ENCODE assay signal across 10 cellular contexts in the genomic region with DNA sequence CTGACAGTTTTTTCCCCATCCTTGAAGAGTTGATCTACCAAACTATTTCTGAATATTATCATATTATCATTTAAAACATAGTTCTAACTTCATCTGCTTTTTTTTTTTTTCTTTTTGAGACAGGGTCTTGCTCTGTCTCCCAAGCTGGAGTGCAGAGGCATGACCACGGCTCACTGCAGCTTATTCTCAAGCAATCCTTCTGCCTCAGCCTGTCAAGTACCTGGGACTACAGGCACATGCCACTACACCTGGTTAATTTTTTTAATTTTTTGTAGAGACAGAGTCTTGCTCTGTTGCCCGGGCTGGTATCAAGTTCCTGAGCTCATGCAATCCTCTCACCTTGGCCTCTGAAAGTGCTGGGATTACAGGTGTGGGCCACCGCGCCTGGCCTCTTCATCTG. TPM values are rescaled to one million over a fixed set of nuclear protein-coding genes. Genes with fewer than 3 reads are reported as not detected.
A peak's percentile ranks its signal among the peaks of the same experiment; 100 is the strongest.
DNase-seq lines count a peak whose midpoint lies in the region; ATAC-seq and TF ChIP-seq lines count a peak whose summit lies in the region.
"Had no signal": no experiment of that assay in that cellular context is flagged by ENCODE, and none has a peak within 500 bp of the region (broad histone marks: within the 10 kb centered on the region; RNA-seq: fewer than 3 reads in every experiment).

No MANE protein-coding gene starts in this region.

- no peak for DNase-seq in activated naive CD4-positive, alpha-beta T cell treated with anti-CD3 and anti-CD28 coated beads, Interleukin-2, amount 10 ng/mL, durations not matched to agents 7 days and 5 days
- no peak for DNase-seq in activated naive CD4-positive, alpha-beta T cell treated with anti-CD3 and anti-CD28 coated beads, Interleukin-2, amount 50 U/mL, for 72 hours (ENCODE audit: low spot score in 2 of 2)
- DNase-seq in fibroblast of villous mesenchyme (ENCODE audit: low read depth) (no peak), left lobe of liver (ENCODE audit: low spot score) (no peak), glomerular visceral epithelial cell (ENCODE audit: extremely low spot score) (no peak)
- DNase-seq in stimulated activated CD8-positive, alpha-beta memory T cell treated with anti-CD3 and anti-CD28 coated beads, Interleukin-4, amount 100 ng/mL, for 48 hours = no peak
- DNase-seq: gastrocnemius medialis, NCI-H187 treated with DMSO at 0.1 percent for 48 hours had no signal

- no peak overlapping the region for H3K27ac Mint-ChIP-seq in activated naive CD4-positive, alpha-beta T cell treated with anti-CD3 and anti-CD28 coated beads, Interleukin-2, amount 10 ng/mL, durations not matched to agents 7 days and 5 days
- no peak overlapping the region for H3K27ac Mint-ChIP-seq in activated naive CD4-positive, alpha-beta T cell treated with anti-CD3 and anti-CD28 coated beads, Interleukin-2, amount 50 U/mL, for 72 hours
- no peak overlapping the region for H3K27ac Mint-ChIP-seq in stimulated activated memory B cell treated with anti-CD40 and anti-IgM and Interleukin-4, amounts not matched to agents 10 μg/mL and 1 μg/mL and 100 μg/mL, for 72 hours

- peaks cover 22% of the 10 kb centered on the region for H3K36me3 Mint-ChIP-seq in activated naive CD4-positive, alpha-beta T cell treated with anti-CD3 and anti-CD28 coated beads, Interleukin-2, amount 10 ng/mL, durations not matched to agents 7 days and 5 days
- peaks cover 19 to 32% of the 10 kb centered on the region in 2 donors for H3K36me3 Mint-ChIP-seq in activated naive CD4-positive, alpha-beta T cell treated with anti-CD3 and anti-CD28 coated beads, Interleukin-2, amount 50 U/mL, for 72 hours
- peaks cover 32% of the 10 kb centered on the region for H3K36me3 Mint-ChIP-seq in stimulated activated memory B cell treated with anti-CD40 and anti-IgM and Interleukin-4, amounts not matched to agents 10 μg/mL and 1 μg/mL and 100 μg/mL, for 72 hours

- no peaks in the 10 kb centered on the region for H3K9me3 Mint-ChIP-seq in activated naive CD4-positive, alpha-beta T cell treated with anti-CD3 and anti-CD28 coated beads, Interleukin-2, amount 10 ng/mL, durations not matched to agents 7 days and 5 days
- H3K9me3 Mint-ChIP-seq in activated naive CD4-positive, alpha-beta T cell treated with anti-CD3 and anti-CD28 coated beads, Interleukin-2, amount 50 U/mL, for 72 hours = peaks cover 0 to 10% of the 10 kb centered on the region in 2 donors
- no peaks in the 10 kb centered on the region for H3K9me3 Mint-ChIP-seq in stimulated activated memory B cell treated with anti-CD40 and anti-IgM and Interleukin-4, amounts not matched to agents 10 μg/mL and 1 μg/mL and 100 μg/mL, for 72 hours

- peak overlapping the region; percentile 90 for H3K4me3 Mint-ChIP-seq in activated naive CD4-positive, alpha-beta T cell treated with anti-CD3 and anti-CD28 coated beads, Interleukin-2, amount 10 ng/mL, durations not matched to agents 7 days and 5 days
- H3K4me3 Mint-ChIP-seq in stimulated activated memory B cell treated with anti-CD40 and anti-IgM and Interleukin-4, amounts not matched to agents 10 μg/mL and 1 μg/mL and 100 μg/mL, for 72 hours = peak overlapping the region; percentile 27

- peak overlapping the region; percentile 87 for H3K27ac ChIP-seq in VCaP

- peaks cover 49% of the 10 kb centered on the region for H3K4me1 Mint-ChIP-seq in activated naive CD4-positive, alpha-beta T cell treated with anti-CD3 and anti-CD28 coated beads, Interleukin-2, amount 10 ng/mL, durations not matched to agents 7 days and 5 days
- H3K4me1 Mint-ChIP-seq in stimulated activated memory B cell treated with anti-CD40 and anti-IgM and Interleukin-4, amounts not matched to agents 10 μg/mL and 1 μg/mL and 100 μg/mL, for 72 hours = peaks cover 58% of the 10 kb centered on the region

- CTCF ChIA-PET in activated naive CD4-positive, alpha-beta T cell treated with anti-CD3 and anti-CD28 coated beads, Interleukin-2, amount 10 ng/mL, durations not matched to agents 7 days and 5 days (lab: Charles Lee) = interaction anchor here (0.7 to 1.1 kb wide), 4 partner anchors 12 to 47 kb away, joined by 3 to 4 read pairs (median 3); a partner anchor contains a TSS

- TF ChIP-seq CTCF in VCaP (conservative IDR thresholded peaks at IDR 0.05) (no peak), fibroblast of villous mesenchyme (IDR thresholded peaks at IDR 0.05; ENCODE audit: insufficient read depth, low read depth, low read length) (no peak)

- peak overlapping the region; percentile 86 for H3K4me3 ChIP-seq in fibroblast of villous mesenchyme (ENCODE audit: low read depth, low read length)

- H3K27me3 Mint-ChIP-seq in activated naive CD4-positive, alpha-beta T cell treated with anti-CD3 and anti-CD28 coated beads, Interleukin-2, amount 10 ng/mL, durations not matched to agents 7 days and 5 days = peaks cover 5% of the 10 kb centered on the region
- peaks cover 14% of the 10 kb centered on the region for H3K27me3 Mint-ChIP-seq in stimulated activated memory B cell treated with anti-CD40 and anti-IgM and Interleukin-4, amounts not matched to agents 10 μg/mL and 1 μg/mL and 100 μg/mL, for 72 hours

- no peak for ATAC-seq in activated naive CD4-positive, alpha-beta T cell treated with anti-CD3 and anti-CD28 coated beads, Interleukin-2, amount 50 U/mL, for 72 hours
- ATAC-seq in stimulated activated memory B cell treated with anti-CD40 and anti-IgM and Interleukin-4, amounts not matched to agents 10 μg/mL and 1 μg/mL and 100 μg/mL, for 72 hours = no peak
- ATAC-seq in left lobe of liver = no peak

RNA-seq across cellular contexts. Expression of a gene that starts 1.3 kb away (rescaled TPM):
- 10 to 100 TPM; 32.1 to 39.0 TPM for total RNA-seq in activated naive CD4-positive, alpha-beta T cell treated with anti-CD3 and anti-CD28 coated beads, Interleukin-2, amount 50 U/mL, for 72 hours
- total RNA-seq in fibroblast of villous mesenchyme (70.2 and 104 TPM in 2 replicates), left lobe of liver (12.4 TPM)

RNA-seq across cellular contexts. Expression of a gene that starts 15.2 kb away (rescaled TPM):
- total RNA-seq in activated naive CD4-positive, alpha-beta T cell treated with anti-CD3 and anti-CD28 coated beads, Interleukin-2, amount 50 U/mL, for 72 hours = under 1 TPM; 0.41 to 0.47 TPM
- 111 and 120 TPM in 2 replicates for total RNA-seq in fibroblast of villous mesenchyme
- 0.88 TPM for total RNA-seq in left lobe of liver

Comparison
In these comparisons a context has a peak if more than half of its experiments do, and no peak if none do; other contexts are left out.
1. RNA of a gene that starts 15.2 kb away (total RNA-seq): 111 to 120 TPM in fibroblast of villous mesenchyme; 0.88 TPM in left lobe of liver (single experiment) and 0.41 to 0.47 TPM in activated naive CD4-positive, alpha-beta T cell treated with anti-CD3 and anti-CD28 coated beads, Interleukin-2, amount 50 U/mL, for 72 hours; every median in the first group is over 10 times any median in the second.